In genomic region chr3:50604110-50604621, GRCh38 we compare ENCODE assay signal across 7 cellular contexts. TPM values are rescaled to one million over a fixed set of nuclear protein-coding genes. Genes with fewer than 3 reads are reported as not detected.
A peak's percentile ranks its signal among the peaks of the same experiment; 100 is the strongest.
DNase-seq lines count a peak whose midpoint lies in the region; ATAC-seq and TF ChIP-seq lines count a peak whose summit lies in the region.
"Had no signal": no experiment of that assay in that cellular context is flagged by ENCODE, and none has a peak within 500 bp of the region (broad histone marks: within the 10 kb centered on the region; RNA-seq: fewer than 3 reads in every experiment).

No MANE protein-coding gene starts in this region.

- POLR2A ChIA-PET in T-cell (lab: Charles Lee), result no interaction called here

- ATAC-seq in T-cell (replicated peaks in 1 of 4) (no peak), psoas muscle (no peak), GM18519 (IDR thresholded peaks at IDR 0.05; ENCODE audit: low FRiP score, unreplicated experiment) (no peak)
- ATAC-seq: HCT116 had no signal

- H3K36me3 Mint-ChIP-seq in T-cell, result peaks cover 53% of the 10 kb centered on the region

- peak overlapping the region in 2 of 3 donors; percentile 49 to 93 for H3K4me3 Mint-ChIP-seq in T-cell

- H3K4me1 Mint-ChIP-seq in T-cell, result peaks cover 99% of the 10 kb centered on the region in 3 donors

- 42 to 72% (median 45%) methylated on average over 5 of the region's 5 CpGs for WGBS in psoas muscle, 3 donors

- intact Hi-C loops in ascending aorta (cut with DNase I), result loop anchor here (5.0 kb wide), 1 partner anchor 252 kb away; the partner anchor contains the start of genes CYB561D2 and NPRL2
- intact Hi-C loops in psoas muscle (cut with DNase I), result loop anchor here in 1 of 2 donors (2.0 kb wide), 1 partner anchor 21 kb away; no protein-coding TSS in a partner anchor

- H3K36me3 ChIP-seq in ascending aorta, result peaks cover 10 to 19% of the 10 kb centered on the region in 2 donors
- H3K36me3 ChIP-seq in psoas muscle (ENCODE audit: insufficient read depth in 1 of 2, low read depth in 1 of 2), result peaks cover 7 to 33% of the 10 kb centered on the region in 2 donors

- H3K27ac ChIP-seq in ascending aorta (peak overlapping the region; percentile 46 to 94), psoas muscle (peak overlapping the region; percentile 91)

- H3K27me3 ChIP-seq in ascending aorta (no peaks in the 10 kb centered on the region), psoas muscle (ENCODE audit: insufficient read depth in 3 of 3, low read length in 2 of 3) (no peaks in the 10 kb centered on the region)

- H3K9me3 Mint-ChIP-seq in T-cell, result no peaks in the 10 kb centered on the region

- H3K27me3 Mint-ChIP-seq in T-cell, result no peaks in the 10 kb centered on the region

- peak overlapping the region; percentile 99 to 100 for H3K27ac Mint-ChIP-seq in T-cell

- no peaks in the 10 kb centered on the region for H3K9me3 ChIP-seq in ascending aorta
- no peaks in the 10 kb centered on the region for H3K9me3 ChIP-seq in psoas muscle

- H3K4me1 ChIP-seq in ascending aorta, result peaks cover 20 to 29% of the 10 kb centered on the region in 2 donors
- peaks cover 88% of the 10 kb centered on the region for H3K4me1 ChIP-seq in psoas muscle

- H3K4me3 ChIP-seq in ascending aorta (no peak overlapping the region), psoas muscle (peak overlapping the region; percentile 19)

- CTCF ChIA-PET in T-cell (lab: Charles Lee), result no interaction called here

- no peak for TF ChIP-seq CTCF in ascending aorta (IDR thresholded peaks at IDR 0.05)
- no peak for TF ChIP-seq CTCF in psoas muscle (IDR thresholded peaks at IDR 0.05)

- DNase-seq in T-cell (no peak), ascending aorta (ENCODE audit: low spot score in 2 of 2) (no peak), psoas muscle (no peak), NCI-H2171 (lab: John Stamatoyannopoulos, UW) (no peak), NCI-H146 (lab: John Stamatoyannopoulos, UW) (no peak)

RNA-seq across cellular contexts. Expression of gene CISH, which starts 7.4 kb away (rescaled TPM):
- 100 to 1,000 TPM in 3 of 5 donors, 10 to 100 TPM in 2; 37.4 to 217 (median 190) TPM for total RNA-seq in T-cell
- 6.1 TPM for total RNA-seq in ascending aorta
- total RNA-seq in psoas muscle, result 10 to 100 TPM; 16.9 to 75.1 (median 50.4) TPM
- 10 to 100 TPM; 12.8 to 36.5 (median 18.5) TPM for polyA plus RNA-seq in psoas muscle

RNA-seq across cellular contexts. Expression of gene MAPKAPK3, which starts 12.8 kb away (rescaled TPM):
- 10 to 100 TPM; 35.1 to 66.6 (median 53.0) TPM for total RNA-seq in T-cell
- 23.7 TPM for total RNA-seq in ascending aorta
- total RNA-seq in psoas muscle, result 100 to 1,000 TPM in 3 of 4 donors, 10 to 100 TPM in 1; 88.2 to 277 (median 187) TPM
- 100 to 1,000 TPM; 213 to 409 (median 328) TPM for polyA plus RNA-seq in psoas muscle

RNA-seq across cellular contexts. Expression of gene HEMK1, which starts 34.8 kb away (rescaled TPM):
- total RNA-seq in T-cell, result 10 to 100 TPM; 35.5 to 66.6 (median 42.0) TPM
- 13.1 TPM for total RNA-seq in ascending aorta
- 10 to 100 TPM in 2 of 4 donors, 1 to 10 TPM in 2; 6.1 to 16.2 (median 9.3) TPM for total RNA-seq in psoas muscle
- polyA plus RNA-seq in psoas muscle, result 10 to 100 TPM in 1 of 3 donors, 1 to 10 TPM in 2; 6.4 to 12.8 (median 10.0) TPM

RNA-seq across cellular contexts. Expression of gene C3orf18, which starts 36.6 kb away (rescaled TPM):
- total RNA-seq in T-cell (10 to 100 TPM; 15.3 to 24.7 (median 19.5) TPM), ascending aorta (29.5 TPM), psoas muscle (10 to 100 TPM in 3 of 4 donors, 1 to 10 TPM in 1; 7.3 to 30.1 (median 15.2) TPM)
- polyA plus RNA-seq in psoas muscle, result 10 to 100 TPM; 14.0 to 26.3 (median 18.8) TPM
